19 cellular contexts compared by ENCODE assay signal in the genomic region with DNA sequence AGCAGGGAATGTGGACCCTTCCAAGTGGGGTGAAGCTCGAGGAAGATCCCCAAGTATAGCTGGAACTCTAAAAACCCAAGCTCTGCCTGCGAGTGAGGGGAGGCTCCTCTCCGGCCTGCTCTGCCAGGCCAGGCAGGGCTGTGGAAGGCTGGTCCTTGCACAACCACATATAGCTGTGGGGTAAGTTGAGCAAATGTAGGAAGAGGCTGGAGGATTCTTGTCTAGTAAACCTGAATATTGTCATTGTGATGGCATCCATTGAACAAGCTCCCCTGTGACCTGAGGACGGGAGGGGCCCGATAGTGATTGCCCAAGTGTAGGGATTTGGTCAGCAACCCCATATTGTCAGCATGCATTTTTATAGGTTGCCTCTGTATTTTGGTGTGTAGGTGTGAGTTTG.
DNase-seq lines count a peak whose midpoint lies in the region; ATAC-seq and TF ChIP-seq lines count a peak whose summit lies in the region.
"Had no signal": no experiment of that assay in that cellular context is flagged by ENCODE, and none has a peak within 500 bp of the region (broad histone marks: within the 10 kb centered on the region; RNA-seq: fewer than 3 reads in every experiment).

No MANE protein-coding gene starts in this region.

- H3K14ac ChIP-seq in trophoblast cell (ENCODE audit: low read length), result no peak overlapping the region

- DNase-seq in right atrium auricular region (ENCODE audit: low spot score) (peak; percentile 42), left cardiac atrium (no peak), esophagus muscularis mucosa (ENCODE audit: extremely low spot score) (peak; percentile 72), trophoblast cell (peak; percentile 33 to 67), NOMO-1 treated with DMSO at 0.1 percent for 48 hours (lab: John Stamatoyannopoulos, UW; ENCODE audit: unreplicated experiment) (no peak), Caco-2 (no peak)
- DNase-seq: DMS 273 treated with DMSO at 0.1 percent for 48 hours, DMS53, DND-41, EL, GM23248, HCEC 1CT, HFFc6 had no signal

- H2BK12ac ChIP-seq in trophoblast cell (ENCODE audit: low read length), result no peak overlapping the region

- no peak overlapping the region for H2BK5ac ChIP-seq in trophoblast cell (ENCODE audit: low read depth, low read length, poor library complexity)

- no peak for TF ChIP-seq EP300 in esophagus muscularis mucosa (IDR thresholded peaks at IDR 0.05)

- H3K9me3 Mint-ChIP-seq in Caco-2 (ENCODE audit: unreplicated experiment), result peaks cover 9% of the 10 kb centered on the region
- H3K9me3 Mint-ChIP-seq: CD8-positive, alpha-beta T cell had no signal

- H3K79me2 ChIP-seq in trophoblast cell (ENCODE audit: control insufficient read depth, insufficient read depth, low read length, poor library complexity), result no peaks in the 10 kb centered on the region

- H3K36me3 Mint-ChIP-seq in Caco-2 (ENCODE audit: insufficient read depth, unreplicated experiment), result no peaks in the 10 kb centered on the region
- H3K36me3 Mint-ChIP-seq: CD8-positive, alpha-beta T cell had no signal

- H3K23ac ChIP-seq in trophoblast cell (ENCODE audit: low read length), result no peak overlapping the region

- H2BK120ac ChIP-seq in trophoblast cell (ENCODE audit: insufficient read depth, low read length, poor library complexity), result no peak overlapping the region

- H2AK5ac ChIP-seq in trophoblast cell (ENCODE audit: low read length), result no peak overlapping the region

- H4K12ac ChIP-seq in trophoblast cell (ENCODE audit: low read depth, low read length), result no peak overlapping the region

- H3K4me3 ChIP-seq in right atrium auricular region (no peak overlapping the region), esophagus muscularis mucosa (no peak overlapping the region), trophoblast cell (ENCODE audit: low read depth, low read length) (no peak overlapping the region), Caco-2 (ENCODE audit: low read depth, low read length) (no peak overlapping the region)
- H3K4me3 ChIP-seq: BLaER1 treated with 17β-estradiol and CSF1 and Interleukin-3, amounts not matched to agents 10 nM and 100 nM; GM12878; GM23248 had no signal

- no peak for TF ChIP-seq POLR2A in esophagus muscularis mucosa (IDR thresholded peaks at IDR 0.05; ENCODE audit: low read depth)

- intact Hi-C loops in left cardiac atrium (cut with DNase I), result no loop called here
- intact Hi-C loops in esophagus muscularis mucosa (cut with DNase I), result no loop called here
- intact Hi-C loops in Caco-2 (cut with micrococcal nuclease; ENCODE audit: unreplicated experiment), result no loop called here

- H3K27ac ChIP-seq in right atrium auricular region, result no peak overlapping the region
- no peak overlapping the region for H3K27ac ChIP-seq in esophagus muscularis mucosa (replicated peaks in 1 of 4)
- no peak overlapping the region for H3K27ac ChIP-seq in trophoblast cell (ENCODE audit: low read depth, low read length)
- H3K27ac ChIP-seq: BLaER1 treated with 17β-estradiol and CSF1 and Interleukin-3, amounts not matched to agents 10 nM and 100 nM; GM23248; HL-60 had no signal

- CTCF ChIA-PET in Caco-2 (lab: Charles Lee), result no interaction called here

- BruUV-seq in Caco-2 (replicated peaks; lab: Mats Ljungman, UMichigan), result no TSS peak

- no peaks in the 10 kb centered on the region for H3K27me3 Mint-ChIP-seq in Caco-2 (ENCODE audit: insufficient read depth, unreplicated experiment)

- H3K79me1 ChIP-seq in trophoblast cell (ENCODE audit: low read length), result peaks cover 20% of the 10 kb centered on the region

- H3K18ac ChIP-seq in trophoblast cell (ENCODE audit: low read length), result no peak overlapping the region

- no peak overlapping the region for H3K9ac ChIP-seq in trophoblast cell (ENCODE audit: low read length)
- H3K9ac ChIP-seq: BLaER1 treated with 17β-estradiol and CSF1 and Interleukin-3, amounts not matched to agents 10 nM and 100 nM; GM23248 had no signal

- TF ChIP-seq CTCF in right atrium auricular region (IDR thresholded peaks at IDR 0.05) (no peak), esophagus muscularis mucosa (IDR thresholded peaks at IDR 0.05) (no peak), Caco-2 (IDR thresholded peaks at IDR 0.05; ENCODE audit: insufficient read depth in 1 of 2, low read depth in 1 of 2, low read length in 1 of 2, severe bottlenecking in 1 of 2, unreplicated experiment in 1 of 2) (no peak)

- no peak overlapping the region for H4K91ac ChIP-seq in trophoblast cell (ENCODE audit: low read depth, low read length)

- H3K4me1 ChIP-seq in right atrium auricular region, result peaks cover 0 to 15% of the 10 kb centered on the region in 2 donors
- peaks cover 10 to 20% (median 18%) of the 10 kb centered on the region in 4 donors for H3K4me1 ChIP-seq in esophagus muscularis mucosa
- peaks cover 13 to 15% of the 10 kb centered on the region in 2 experiments for H3K4me1 ChIP-seq in trophoblast cell (ENCODE audit: control insufficient read depth in 1 of 2, insufficient read depth in 2 of 2, low read length in 2 of 2)
- H3K4me1 ChIP-seq in Caco-2, result no peaks in the 10 kb centered on the region

- WGBS in esophagus muscularis mucosa, result 98% methylated on average over 5 of the region's 5 CpGs
- no CpG with 5 or more reads among the region's 5 CpGs for WGBS in trophoblast cell (ENCODE audit: extremely low coverage, insufficient coverage, insufficient read length)

- no peak overlapping the region for H2AFZ ChIP-seq in trophoblast cell (ENCODE audit: insufficient read depth, low read length, poor library complexity)
- H2AFZ ChIP-seq: GM23248 had no signal

- ATAC-seq in left cardiac atrium, result no peak
- ATAC-seq in GM21381 (IDR thresholded peaks at IDR 0.05; ENCODE audit: unreplicated experiment), result no peak
- ATAC-seq: CD8-positive, alpha-beta T cell; GM12878 had no signal

- H3K4me1 Mint-ChIP-seq in Caco-2 (ENCODE audit: low read depth, unreplicated experiment), result no peaks in the 10 kb centered on the region
- H3K4me1 Mint-ChIP-seq: B cell had no signal

- no peak overlapping the region for H3K27ac Mint-ChIP-seq in Caco-2 (ENCODE audit: unreplicated experiment)
- H3K27ac Mint-ChIP-seq: B cell; CD8-positive, alpha-beta T cell; HFFc6 had no signal

- H3K36me3 ChIP-seq in right atrium auricular region (no peaks in the 10 kb centered on the region), esophagus muscularis mucosa (no peaks in the 10 kb centered on the region), trophoblast cell (ENCODE audit: control insufficient read depth in 1 of 2, insufficient read depth in 2 of 2, low read length in 2 of 2) (no peaks in the 10 kb centered on the region), Caco-2 (ENCODE audit: control insufficient read depth, insufficient read depth, low read length) (no peaks in the 10 kb centered on the region)
- H3K36me3 ChIP-seq: BLaER1 treated with 17β-estradiol and CSF1 and Interleukin-3, amounts not matched to agents 10 nM and 100 nM had no signal

- H3K4me3 Mint-ChIP-seq in Caco-2 (ENCODE audit: unreplicated experiment), result no peak overlapping the region
- H3K4me3 Mint-ChIP-seq: B cell; CD8-positive, alpha-beta T cell; HFFc6 had no signal

- no peak overlapping the region for H3K4me2 ChIP-seq in trophoblast cell (ENCODE audit: low read length)
- H3K4me2 ChIP-seq: BLaER1 treated with 17β-estradiol and CSF1 and Interleukin-3, amounts not matched to agents 10 nM and 100 nM had no signal

- POLR2A ChIA-PET in Caco-2 (lab: Charles Lee), result no interaction called here

- no peak overlapping the region for H3K4ac ChIP-seq in trophoblast cell (ENCODE audit: low read depth, low read length)

- H4K8ac ChIP-seq in trophoblast cell (ENCODE audit: low read depth, low read length), result no peak overlapping the region

- H3K27me3 ChIP-seq in right atrium auricular region (no peaks in the 10 kb centered on the region), esophagus muscularis mucosa (no peaks in the 10 kb centered on the region), trophoblast cell (ENCODE audit: insufficient read depth, low read length) (no peaks in the 10 kb centered on the region), Caco-2 (replicated peaks; ENCODE audit: control insufficient read depth, insufficient read depth, low read length) (no peaks in the 10 kb centered on the region)
- H3K27me3 ChIP-seq: BLaER1 treated with 17β-estradiol and CSF1 and Interleukin-3, amounts not matched to agents 10 nM and 100 nM had no signal

- H3K9me3 ChIP-seq in right atrium auricular region (no peaks in the 10 kb centered on the region), esophagus muscularis mucosa (no peaks in the 10 kb centered on the region), trophoblast cell (ENCODE audit: insufficient read depth, low read depth, low read length) (peaks cover 10% of the 10 kb centered on the region), Caco-2 (no peaks in the 10 kb centered on the region)

Comparison
In these comparisons a context has a peak if more than half of its experiments do, and no peak if none do; other contexts are left out.
1. DNase-seq: peak in right atrium auricular region (single experiment), esophagus muscularis mucosa (single experiment) and trophoblast cell (2 of 2); none in left cardiac atrium (single experiment), NOMO-1 treated with DMSO at 0.1 percent for 48 hours (single experiment) and Caco-2 (0 of 2).